ENCODE assay signal across 30 cellular contexts in genomic region chr1:170682809-170683208, GRCh38. TPM values are rescaled to one million over a fixed set of nuclear protein-coding genes. Genes with fewer than 3 reads are reported as not detected.
"Had no signal": no experiment of that assay in that cellular context is flagged by ENCODE, and none has a peak within 500 bp of the region (broad histone marks: within the 10 kb centered on the region; RNA-seq: fewer than 3 reads in every experiment).

No MANE protein-coding gene starts in this region.

- H3K4me3 ChIP-seq: pancreas, prostate gland, stomach, suprapubic skin, tibial nerve had no signal

- H3K9me3 ChIP-seq: neutrophil, pancreas, prostate gland, stomach, suprapubic skin, tibial nerve had no signal

- H3K9me3 Mint-ChIP-seq: activated CD4-positive, alpha-beta memory T cell treated with anti-CD3 and anti-CD28 coated beads for 36 hours; activated CD4-positive, alpha-beta T cell treated with anti-CD3 and anti-CD28 coated beads, Interleukin-2, amount 10 ng/mL, durations not matched to agents 24 days and 14 days; activated naive CD4-positive, alpha-beta T cell treated with anti-CD3 and anti-CD28 coated beads, Interleukin-2, amount 10 ng/mL, durations not matched to agents 7 days and 5 days; activated T-cell treated with anti-CD3 and anti-CD28 coated beads, Interleukin-2, amount 50 U/mL, for 24 hours; dendritic cell treated with granulocyte-macrophage colony-stimulating factor and Interleukin-4, amounts not matched to agents 40 ng/mL and 50 ng/mL, for 4 days; nephron progenitor cell; stimulated activated naive B cell treated with anti-CD40 and anti-IgM and Interleukin-4, amounts not matched to agents 10 μg/mL and 1 μg/mL and 100 μg/mL, for 72 hours; T-helper 1 cell treated with Interleukin-12 subunit alpha and Interleukin-12 subunit beta and Interleukin-4 antibody, amounts not matched to agents 30 μg/mL and 1 μg/mL, for 36 hours had no signal

- DNase-seq: activated CD4-positive, alpha-beta memory T cell treated with anti-CD3 and anti-CD28 coated beads for 36 hours; activated CD4-positive, alpha-beta T cell treated with anti-CD3 and anti-CD28 coated beads, Interleukin-2, amount 10 ng/mL, durations not matched to agents 24 days and 14 days; activated CD8-positive, alpha-beta memory T cell treated with anti-CD3 and anti-CD28 coated beads, Interleukin-2, amount 50 U/mL, for 48 hours; activated gamma-delta T cell; activated naive CD4-positive, alpha-beta T cell treated with anti-CD3 and anti-CD28 coated beads, Interleukin-2, amount 10 ng/mL, durations not matched to agents 7 days and 5 days; activated T-cell treated with anti-CD3 and anti-CD28 coated beads, Interleukin-2, amount 50 U/mL, for 24 hours; amniotic stem cell; caudate nucleus; head of caudate nucleus; hippocampal formation; left cardiac atrium; left ventricle myocardium superior; nephron progenitor cell; pancreas; stimulated activated CD4-positive, alpha-beta T cell treated with anti-CD3 and anti-CD28 coated beads, Interleukin-15, amount 100 ng/mL, for 24 hours; stimulated activated CD4-positive, alpha-beta T cell treated with anti-CD3 and anti-CD28 coated beads, Interleukin-2, amount 100 ng/mL, for 24 hours; stimulated activated naive B cell treated with anti-CD40 and anti-IgM and Interleukin-4, amounts not matched to agents 10 μg/mL and 1 μg/mL and 100 μg/mL, for 72 hours; stomach; T-helper 9 cell had no signal

- H3K4me1 ChIP-seq: pancreas, prostate gland, stomach had no signal

- H3K36me3 Mint-ChIP-seq: activated CD4-positive, alpha-beta memory T cell treated with anti-CD3 and anti-CD28 coated beads for 36 hours; activated naive CD4-positive, alpha-beta T cell treated with anti-CD3 and anti-CD28 coated beads, Interleukin-2, amount 10 ng/mL, durations not matched to agents 7 days and 5 days; stimulated activated naive B cell treated with anti-CD40 and anti-IgM and Interleukin-4, amounts not matched to agents 10 μg/mL and 1 μg/mL and 100 μg/mL, for 72 hours had no signal

- H3K36me3 ChIP-seq: neutrophil, pancreas, prostate gland, stomach, suprapubic skin, tibial nerve had no signal

- H3K27ac ChIP-seq: epithelial cell of prostate, neutrophil, pancreas, prostate gland, stomach, suprapubic skin, tibial nerve, VCaP had no signal

- H3K27me3 ChIP-seq: suprapubic skin, tibial nerve had no signal

- H3K27ac Mint-ChIP-seq: activated CD4-positive, alpha-beta memory T cell treated with anti-CD3 and anti-CD28 coated beads for 36 hours; activated CD4-positive, alpha-beta T cell treated with anti-CD3 and anti-CD28 coated beads, Interleukin-2, amount 10 ng/mL, durations not matched to agents 24 days and 14 days; activated naive CD4-positive, alpha-beta T cell treated with anti-CD3 and anti-CD28 coated beads, Interleukin-2, amount 10 ng/mL, durations not matched to agents 7 days and 5 days; activated T-cell treated with anti-CD3 and anti-CD28 coated beads, Interleukin-2, amount 50 U/mL, for 24 hours; dendritic cell treated with granulocyte-macrophage colony-stimulating factor and Interleukin-4, amounts not matched to agents 40 ng/mL and 50 ng/mL, for 4 days; nephron progenitor cell; stimulated activated naive B cell treated with anti-CD40 and anti-IgM and Interleukin-4, amounts not matched to agents 10 μg/mL and 1 μg/mL and 100 μg/mL, for 72 hours; T-helper 1 cell treated with Interleukin-12 subunit alpha and Interleukin-12 subunit beta and Interleukin-4 antibody, amounts not matched to agents 30 μg/mL and 1 μg/mL, for 36 hours had no signal

- ATAC-seq: activated CD4-positive, CD25-positive, alpha-beta regulatory T cell treated with anti-CD3 and anti-CD28 coated beads, Interleukin-2, amount 50 U/mL, for 24 hours; pancreas; stimulated activated naive B cell treated with anti-CD40 and anti-IgM and Interleukin-4, amounts not matched to agents 10 μg/mL and 1 μg/mL and 100 μg/mL, for 72 hours had no signal

- H3K4me3 Mint-ChIP-seq: activated CD4-positive, alpha-beta memory T cell treated with anti-CD3 and anti-CD28 coated beads for 36 hours; activated CD4-positive, alpha-beta T cell treated with anti-CD3 and anti-CD28 coated beads, Interleukin-2, amount 10 ng/mL, durations not matched to agents 24 days and 14 days; activated naive CD4-positive, alpha-beta T cell treated with anti-CD3 and anti-CD28 coated beads, Interleukin-2, amount 10 ng/mL, durations not matched to agents 7 days and 5 days; activated T-cell treated with anti-CD3 and anti-CD28 coated beads, Interleukin-2, amount 50 U/mL, for 24 hours; dendritic cell treated with granulocyte-macrophage colony-stimulating factor and Interleukin-4, amounts not matched to agents 40 ng/mL and 50 ng/mL, for 4 days; nephron progenitor cell; stimulated activated naive B cell treated with anti-CD40 and anti-IgM and Interleukin-4, amounts not matched to agents 10 μg/mL and 1 μg/mL and 100 μg/mL, for 72 hours; T-helper 1 cell treated with Interleukin-12 subunit alpha and Interleukin-12 subunit beta and Interleukin-4 antibody, amounts not matched to agents 30 μg/mL and 1 μg/mL, for 36 hours had no signal

- H3K4me1 Mint-ChIP-seq: activated CD4-positive, alpha-beta T cell treated with anti-CD3 and anti-CD28 coated beads, Interleukin-2, amount 10 ng/mL, durations not matched to agents 24 days and 14 days; activated naive CD4-positive, alpha-beta T cell treated with anti-CD3 and anti-CD28 coated beads, Interleukin-2, amount 10 ng/mL, durations not matched to agents 7 days and 5 days; stimulated activated naive B cell treated with anti-CD40 and anti-IgM and Interleukin-4, amounts not matched to agents 10 μg/mL and 1 μg/mL and 100 μg/mL, for 72 hours had no signal

RNA-seq across cellular contexts. Expression of gene PRRX1, which starts 18.9 kb away (rescaled TPM):
- total RNA-seq: activated CD4-positive, alpha-beta memory T cell treated with anti-CD3 and anti-CD28 coated beads for 36 hours; activated CD4-positive, alpha-beta T cell treated with anti-CD3 and anti-CD28 coated beads, Interleukin-2, amount 10 ng/mL, durations not matched to agents 24 days and 14 days; activated CD8-positive, alpha-beta memory T cell treated with anti-CD3 and anti-CD28 coated beads for 36 hours had no signal
- polyA plus RNA-seq: keratinocyte had no signal
